Comparison of ENCODE assay signal across 23 cellular contexts in genomic region chr6:126811307-126811706, GRCh38.
DNase-seq lines count a peak whose midpoint lies in the region; ATAC-seq and TF ChIP-seq lines count a peak whose summit lies in the region.
"Had no signal": no experiment of that assay in that cellular context is flagged by ENCODE, and none has a peak within 500 bp of the region (broad histone marks: within the 10 kb centered on the region; RNA-seq: fewer than 3 reads in every experiment).

No MANE protein-coding gene starts in this region.

- H3K36me3 ChIP-seq in osteoblast (ENCODE audit: insufficient read depth, low read length) = no peaks in the 10 kb centered on the region
- H3K36me3 ChIP-seq: adrenal gland, BE2C, SJCRH30 had no signal

- intact Hi-C loops in activated CD4-positive, alpha-beta T cell treated with anti-CD3 and anti-CD28 coated beads for 36 hours (cut with DNase I, micrococcal nuclease) = no loop called here

- POLR2A ChIA-PET in activated CD4-positive, alpha-beta T cell treated with anti-CD3 and anti-CD28 coated beads for 36 hours (lab: Charles Lee) = no interaction called here

- peak; percentile 31 for DNase-seq in EH (ENCODE audit: low read depth)
- peak; percentile 65 for DNase-seq in astrocyte of the cerebellum (ENCODE audit: low read depth)
- peak; percentile 47 for DNase-seq in fibroblast of the conjunctiva (ENCODE audit: low read depth)
- DNase-seq in osteoblast (ENCODE audit: insufficient read length, low spot score, missing footprints) = no peak
- no peak for DNase-seq in immature natural killer cell
- DNase-seq in activated CD4-positive, alpha-beta T cell treated with anti-CD3 and anti-CD28 coated beads for 36 hours = no peak
- DNase-seq in superior temporal gyrus (ENCODE audit: extremely low spot score) = no peak
- no peak for DNase-seq in NCI-H345 treated with DMSO at 0.1 percent for 48 hours (lab: John Stamatoyannopoulos, UW; ENCODE audit: unreplicated experiment)
- DNase-seq: activated CD4-positive, CD25-positive, alpha-beta regulatory T cell treated with anti-CD3 and anti-CD28 coated beads, Interleukin-2, amount 50 U/mL, for 72 hours; adrenal gland; BE2C; Calu3; GF-D8; islet precursor cell; NCI-H1930; NCI-H510A; SJCRH30; stimulated activated CD4-positive, alpha-beta T cell treated with anti-CD3 and anti-CD28 coated beads, Interleukin-4, amount 100 ng/mL, for 4 hours; stimulated activated CD8-positive, alpha-beta memory T cell treated with anti-CD3 and anti-CD28 coated beads, Interleukin-4, amount 100 ng/mL, for 48 hours had no signal

- no peak for ATAC-seq in activated CD4-positive, alpha-beta T cell treated with anti-CD3 and anti-CD28 coated beads for 36 hours
- ATAC-seq: activated T-helper 17 cell treated with anti-CD3 and anti-CD28 coated beads, Interleukin-2, amount 50 U/mL, for 72 hours had no signal

- CTCF ChIA-PET in activated CD4-positive, alpha-beta T cell treated with anti-CD3 and anti-CD28 coated beads for 36 hours (lab: Charles Lee) = no interaction called here

- H3K27ac Mint-ChIP-seq in immature natural killer cell = no peak overlapping the region
- H3K27ac Mint-ChIP-seq in activated CD4-positive, alpha-beta T cell treated with anti-CD3 and anti-CD28 coated beads for 36 hours = no peak overlapping the region
- H3K27ac Mint-ChIP-seq: activated T-helper 17 cell treated with anti-CD3 and anti-CD28 coated beads, Interleukin-2, amount 50 U/mL, for 72 hours; mesothelial cell of epicardium; T-helper 2 cell treated with Interferon-gamma antibody and Interleukin-4, amounts not matched to agents 5 μg/mL and 100 μg/mL, for 36 hours had no signal

- H3K4me3 Mint-ChIP-seq in immature natural killer cell = no peak overlapping the region
- H3K4me3 Mint-ChIP-seq in activated CD4-positive, alpha-beta T cell treated with anti-CD3 and anti-CD28 coated beads for 36 hours = no peak overlapping the region
- H3K4me3 Mint-ChIP-seq: activated T-helper 17 cell treated with anti-CD3 and anti-CD28 coated beads, Interleukin-2, amount 50 U/mL, for 72 hours; mesothelial cell of epicardium; T-helper 2 cell treated with Interferon-gamma antibody and Interleukin-4, amounts not matched to agents 5 μg/mL and 100 μg/mL, for 36 hours had no signal

- peaks cover 26% of the 10 kb centered on the region for H3K4me1 ChIP-seq in osteoblast (ENCODE audit: insufficient read depth, low read length)
- H3K4me1 ChIP-seq: adrenal gland, BE2C, SJCRH30 had no signal

- H3K27me3 ChIP-seq in osteoblast (ENCODE audit: insufficient read depth, low read length) = no peaks in the 10 kb centered on the region
- H3K27me3 ChIP-seq: adrenal gland, SJCRH30 had no signal

- no peaks in the 10 kb centered on the region for H3K36me3 Mint-ChIP-seq in immature natural killer cell
- no peaks in the 10 kb centered on the region for H3K36me3 Mint-ChIP-seq in activated CD4-positive, alpha-beta T cell treated with anti-CD3 and anti-CD28 coated beads for 36 hours (ENCODE audit: low read depth)
- H3K36me3 Mint-ChIP-seq: mesothelial cell of epicardium had no signal

- H3K4me2 ChIP-seq in osteoblast (ENCODE audit: insufficient read depth, low read length) = peak overlapping the region; percentile 70
- H3K4me2 ChIP-seq: smooth muscle cell had no signal

- H2AFZ ChIP-seq in osteoblast (ENCODE audit: low read length) = no peak overlapping the region

- H3K4me1 Mint-ChIP-seq in immature natural killer cell = no peaks in the 10 kb centered on the region
- H3K4me1 Mint-ChIP-seq in activated CD4-positive, alpha-beta T cell treated with anti-CD3 and anti-CD28 coated beads for 36 hours = no peaks in the 10 kb centered on the region
- H3K4me1 Mint-ChIP-seq: activated T-helper 17 cell treated with anti-CD3 and anti-CD28 coated beads, Interleukin-2, amount 50 U/mL, for 72 hours had no signal

- no peaks in the 10 kb centered on the region for H3K9me3 ChIP-seq in osteoblast (ENCODE audit: low read depth, low read length)
- H3K9me3 ChIP-seq: adrenal gland, BE2C, SJCRH30 had no signal

- H3K79me2 ChIP-seq in osteoblast (ENCODE audit: insufficient read depth, low read length) = no peaks in the 10 kb centered on the region

- H4K20me1 ChIP-seq in osteoblast (ENCODE audit: insufficient read depth, low read length) = no peaks in the 10 kb centered on the region

- TF ChIP-seq CTCF in astrocyte of the cerebellum (IDR thresholded peaks at IDR 0.05; ENCODE audit: low read depth, low read length, missing control alignments) (no peak), osteoblast (IDR thresholded peaks at IDR 0.05; ENCODE audit: extremely low read depth, low read depth, low read length) (no peak)

- H3K27me3 Mint-ChIP-seq in immature natural killer cell (ENCODE audit: low read depth in 3 of 3) = peaks cover 0 to 6% (median 5%) of the 10 kb centered on the region in 3 donors
- peaks cover 9% of the 10 kb centered on the region for H3K27me3 Mint-ChIP-seq in activated CD4-positive, alpha-beta T cell treated with anti-CD3 and anti-CD28 coated beads for 36 hours

- peaks cover 0 to 3% (median 1%) of the 10 kb centered on the region in 6 donors for H3K9me3 Mint-ChIP-seq in immature natural killer cell
- no peaks in the 10 kb centered on the region for H3K9me3 Mint-ChIP-seq in activated CD4-positive, alpha-beta T cell treated with anti-CD3 and anti-CD28 coated beads for 36 hours (ENCODE audit: low read depth)
- H3K9me3 Mint-ChIP-seq: activated T-helper 17 cell treated with anti-CD3 and anti-CD28 coated beads, Interleukin-2, amount 50 U/mL, for 72 hours; T-helper 2 cell treated with Interferon-gamma antibody and Interleukin-4, amounts not matched to agents 5 μg/mL and 100 μg/mL, for 36 hours had no signal

- no peak overlapping the region for H3K27ac ChIP-seq in osteoblast (ENCODE audit: low read depth, low read length)
- H3K27ac ChIP-seq: adrenal gland, SJCRH30 had no signal

- H3K4me3 ChIP-seq in astrocyte of the cerebellum (ENCODE audit: low read depth, low read length) (no peak overlapping the region), osteoblast (ENCODE audit: insufficient read depth, low read length) (no peak overlapping the region)
- H3K4me3 ChIP-seq: adrenal gland, SJCRH30, smooth muscle cell had no signal

- in situ Hi-C loops in astrocyte of the cerebellum (cut with HindIII; ENCODE audit: low sequenced_read_pairs) = no loop called here

Comparison
In these comparisons a context has a peak if more than half of its experiments do, and no peak if none do; other contexts are left out.
1. DNase-seq: peak in EH (single experiment), astrocyte of the cerebellum (single experiment) and fibroblast of the conjunctiva (single experiment); none in osteoblast (single experiment), immature natural killer cell (0 of 3), activated CD4-positive, alpha-beta T cell treated with anti-CD3 and anti-CD28 coated beads for 36 hours (single experiment), superior temporal gyrus (single experiment) and NCI-H345 treated with DMSO at 0.1 percent for 48 hours (single experiment).